22 cellular contexts compared by ENCODE assay signal in genomic region chr3:170840291-170840859, GRCh38. TPM values are rescaled to one million over a fixed set of nuclear protein-coding genes. Genes with fewer than 3 reads are reported as not detected.
DNase-seq lines count a peak whose midpoint lies in the region; ATAC-seq, FAIRE-seq and TF ChIP-seq lines count a peak whose summit lies in the region.
"Had no signal": no experiment of that assay in that cellular context is flagged by ENCODE, and none has a peak within 500 bp of the region (broad histone marks: within the 10 kb centered on the region; RNA-seq: fewer than 3 reads in every experiment).

No MANE protein-coding gene starts in this region.

- peak overlapping the region; percentile 19 for H3K4me3 ChIP-seq in neural cell (ENCODE audit: low read length)
- no peak overlapping the region for H3K4me3 ChIP-seq in aorta (ENCODE audit: low read length in 2 of 2)
- H3K4me3 ChIP-seq: ascending aorta, SJCRH30, uterus had no signal

- H4K20me1 ChIP-seq in neural cell (ENCODE audit: insufficient read depth), result no peaks in the 10 kb centered on the region

- H3F3A ChIP-seq in neural cell (ENCODE audit: insufficient read depth, low read length, poor library complexity, severe bottlenecking), result no peaks in the 10 kb centered on the region

- 40 to 43% methylated on average over 2 of the region's 2 CpGs for WGBS in aorta, 2 donors

- no peak for TF ChIP-seq CTCF in neural cell (IDR thresholded peaks at IDR 0.05; ENCODE audit: poor library complexity, severe bottlenecking)

- H3K9me2 ChIP-seq in neural cell (ENCODE audit: insufficient read depth, low read length), result no peaks in the 10 kb centered on the region

- no peaks in the 10 kb centered on the region for H3K36me3 Mint-ChIP-seq in activated naive CD4-positive, alpha-beta T cell treated with anti-CD3 and anti-CD28 coated beads, Interleukin-2, amount 50 U/mL, for 72 hours
- H3K36me3 Mint-ChIP-seq: CD8-positive, alpha-beta T cell had no signal

- H3K27ac ChIP-seq in neural cell (ENCODE audit: low read length), result peak overlapping the region; percentile 51
- H3K27ac ChIP-seq in aorta (ENCODE audit: low read depth in 1 of 2, low read length in 2 of 2), result no peak overlapping the region
- H3K27ac ChIP-seq: ascending aorta, SJCRH30, uterus had no signal

- intact Hi-C loops in aorta (cut with DNase I), result no loop called here

- peak overlapping the region; percentile 19 for H3K4me2 ChIP-seq in neural cell (ENCODE audit: low read length)

- DNase-seq in Ammon's horn (ENCODE audit: low spot score) (peak; percentile 13), aorta (no peak)
- DNase-seq in activated naive CD4-positive, alpha-beta T cell treated with anti-CD3 and anti-CD28 coated beads, Interleukin-2, amount 50 U/mL, for 72 hours (ENCODE audit: low spot score in 2 of 2), result no peak
- DNase-seq: activated CD4-positive, alpha-beta T cell treated with anti-CD3 and anti-CD28 coated beads, Interleukin-2, amount 50 U/mL, for 4 hours; activated naive CD4-positive, alpha-beta T cell; CD8-positive, alpha-beta T cell; endodermal cell; left cardiac atrium; midbrain; NCI-H748 treated with DMSO at 0.1 percent for 48 hours; SJCRH30; stimulated activated CD4-positive, alpha-beta T cell treated with anti-CD3 and anti-CD28 coated beads, Interleukin-12 subunit alpha, Interleukin-12 subunit beta, amount 100 ng/mL, for 4 hours; uterus had no signal

- no peaks in the 10 kb centered on the region for H3K79me2 ChIP-seq in neural cell (replicated peaks; ENCODE audit: insufficient read depth, low read length)

- no peaks in the 10 kb centered on the region for H3K4me1 ChIP-seq in aorta (ENCODE audit: control insufficient read depth in 1 of 2, insufficient read depth in 2 of 2, low read length in 2 of 2)
- H3K4me1 ChIP-seq: ascending aorta, SJCRH30, uterus had no signal

- no peak overlapping the region for H2AFZ ChIP-seq in neural cell (ENCODE audit: low read depth, low read length)

- ATAC-seq in aorta (ENCODE audit: low FRiP score), result no peak
- no peak for ATAC-seq in activated naive CD4-positive, alpha-beta T cell treated with anti-CD3 and anti-CD28 coated beads, Interleukin-2, amount 50 U/mL, for 72 hours
- ATAC-seq in GM21576 (IDR thresholded peaks at IDR 0.05; ENCODE audit: unreplicated experiment), result no peak
- no peak for ATAC-seq in GM18909 (IDR thresholded peaks at IDR 0.05; ENCODE audit: poor library complexity, unreplicated experiment)
- ATAC-seq: CD8-positive, alpha-beta T cell; left cardiac atrium had no signal

- no peak overlapping the region for H3K27ac Mint-ChIP-seq in activated naive CD4-positive, alpha-beta T cell treated with anti-CD3 and anti-CD28 coated beads, Interleukin-2, amount 50 U/mL, for 72 hours
- H3K27ac Mint-ChIP-seq: CD8-positive, alpha-beta T cell; endodermal cell; T-helper 2 cell treated with Interferon-gamma antibody and Interleukin-4, amounts not matched to agents 5 μg/mL and 100 μg/mL, for 36 hours had no signal

- peak; percentile 69 for FAIRE-seq in endometrium (lab: Jason Lieb, UNC)
- FAIRE-seq: HTR-8/SVneo had no signal

- TF ChIP-seq EP300 in Ishikawa (IDR thresholded peaks at IDR 0.05; ENCODE audit: borderline replicate concordance) (no peak), neural cell (conservative IDR thresholded peaks at IDR 0.05; ENCODE audit: poor library complexity, severe bottlenecking) (peak; percentile 70)

- H3K36me3 ChIP-seq in neural cell (ENCODE audit: insufficient read depth, low read length), result no peaks in the 10 kb centered on the region
- H3K36me3 ChIP-seq in aorta (ENCODE audit: control insufficient read depth in 1 of 2, insufficient read depth in 2 of 2, low read length in 1 of 2), result no peaks in the 10 kb centered on the region
- H3K36me3 ChIP-seq: ascending aorta, SJCRH30, uterus had no signal

- H3K9me3 ChIP-seq in neural cell (ENCODE audit: low read length) (no peaks in the 10 kb centered on the region), aorta (ENCODE audit: control insufficient read depth, low read length) (no peaks in the 10 kb centered on the region)
- H3K9me3 ChIP-seq: ascending aorta, SJCRH30, uterus had no signal

- no peaks in the 10 kb centered on the region for H3K27me3 ChIP-seq in neural cell (ENCODE audit: insufficient read depth, low read depth, low read length)
- H3K27me3 ChIP-seq in aorta (ENCODE audit: control insufficient read depth in 1 of 2, insufficient read depth in 2 of 2, low read length in 1 of 2), result peaks cover 0 to 4% of the 10 kb centered on the region in 2 donors
- H3K27me3 ChIP-seq: ascending aorta, SJCRH30, uterus had no signal

- TF ChIP-seq RAD21 in Ishikawa (IDR thresholded peaks at IDR 0.05; ENCODE audit: low read depth) (no peak), neural cell (conservative IDR thresholded peaks at IDR 0.05) (no peak)

- no peak overlapping the region for H3K9ac ChIP-seq in neural cell (ENCODE audit: low read length)

- no peaks in the 10 kb centered on the region for H3K9me3 Mint-ChIP-seq in activated naive CD4-positive, alpha-beta T cell treated with anti-CD3 and anti-CD28 coated beads, Interleukin-2, amount 50 U/mL, for 72 hours
- H3K9me3 Mint-ChIP-seq: neural crest cell had no signal

TF ChIP-seq in Ishikawa, 13 proteins besides CTCF, POLR2A, EP300 and RAD21:
- TF ChIP-seq CEBPB (IDR thresholded peaks at IDR 0.05), result peak; percentile 79
- no peak for TF ChIP-seq MAX (IDR thresholded peaks at IDR 0.05)

TF ChIP-seq in neural cell, 6 proteins besides CTCF, POLR2A, EP300 and RAD21:
- peak; percentile 41 for TF ChIP-seq POLR2AphosphoS5 (IDR thresholded peaks at IDR 0.05)
- TF ChIP-seq REST (IDR thresholded peaks at IDR 0.05; ENCODE audit: borderline replicate concordance), result no peak

RNA-seq across cellular contexts. Expression of gene RPL22L1, which starts 29.6 kb away (rescaled TPM):
- polyA plus RNA-seq in neural cell, result 86.6 and 96.5 TPM in 2 replicates
- polyA minus RNA-seq in neural cell, result 10.5 and 11.9 TPM in 2 replicates
- 10 to 100 TPM; 33.5 to 48.9 TPM for total RNA-seq in aorta
- polyA plus RNA-seq in aorta, result 10 to 100 TPM; 54.0 to 93.9 TPM
- 100 to 1,000 TPM; 101 to 314 TPM for total RNA-seq in activated naive CD4-positive, alpha-beta T cell treated with anti-CD3 and anti-CD28 coated beads, Interleukin-2, amount 50 U/mL, for 72 hours
